In genomic region chr3:184347321-184348056, GRCh38 we compare ENCODE assay signal across 1 cellular context.
TF ChIP-seq lines count a peak whose summit lies in the region.

No MANE protein-coding gene starts in this region.

TF ChIP-seq in GM23338, 12 proteins besides CTCF, POLR2A, EP300 and RAD21:
- TF ChIP-seq JUNB (IDR thresholded peaks at IDR 0.05; ENCODE audit: unreplicated experiment) (no peak), EZH2phosphoT487 (IDR thresholded peaks at IDR 0.05; ENCODE audit: unreplicated experiment) (no peak), CREB1 (CRISPR knock-in tag; IDR thresholded peaks at IDR 0.05; ENCODE audit: low read depth) (no peak), STAT1 (IDR thresholded peaks at IDR 0.05; ENCODE audit: unreplicated experiment) (no peak), NANOG (IDR thresholded peaks at IDR 0.05; ENCODE audit: borderline replicate concordance) (no peak), ETS1 (IDR thresholded peaks at IDR 0.05) (no peak), POLR2AphosphoS5 (IDR thresholded peaks at IDR 0.05; ENCODE audit: low read depth) (no peak), ZNF114 (CRISPR knock-in tag; IDR thresholded peaks at IDR 0.05) (no peak), ZNF462 (CRISPR knock-in tag; IDR thresholded peaks at IDR 0.05) (no peak), REST (IDR thresholded peaks at IDR 0.05; ENCODE audit: unreplicated experiment) (no peak), ZNF331 (CRISPR knock-in tag; IDR thresholded peaks at IDR 0.05; ENCODE audit: low read depth) (no peak), EZH2 (IDR thresholded peaks at IDR 0.05; ENCODE audit: low read depth, unreplicated experiment) (no peak)
